ENCODE assay signal across 10 cellular contexts in genomic region chr7:64667311-64667710, GRCh38. TPM values are rescaled to one million over a fixed set of nuclear protein-coding genes. Genes with fewer than 3 reads are reported as not detected.
DNase-seq lines count a peak whose midpoint lies in the region; ATAC-seq and TF ChIP-seq lines count a peak whose summit lies in the region.
"Had no signal": no experiment of that assay in that cellular context is flagged by ENCODE, and none has a peak within 500 bp of the region (broad histone marks: within the 10 kb centered on the region; RNA-seq: fewer than 3 reads in every experiment).

No MANE protein-coding gene starts in this region.

- ATAC-seq in activated CD4-positive, alpha-beta T cell treated with anti-CD3 and anti-CD28 coated beads for 36 hours, result no peak
- ATAC-seq in effector memory CD8-positive, alpha-beta T cell (replicated peaks), result no peak
- ATAC-seq in Right ventricle myocardium inferior, result no peak
- ATAC-seq in HG02938 (IDR thresholded peaks at IDR 0.05; ENCODE audit: unreplicated experiment), result no peak

- H3K27me3 Mint-ChIP-seq in activated CD4-positive, alpha-beta T cell treated with anti-CD3 and anti-CD28 coated beads for 36 hours, result no peaks in the 10 kb centered on the region
- H3K27me3 Mint-ChIP-seq in effector memory CD8-positive, alpha-beta T cell, result no peaks in the 10 kb centered on the region

- H3K27me3 ChIP-seq in skeletal muscle satellite cell (ENCODE audit: control insufficient read depth, insufficient read depth, low read length), result no peaks in the 10 kb centered on the region

- H3K79me2 ChIP-seq in OCI-LY7 (ENCODE audit: insufficient read depth, low read depth, low read length), result peaks cover 83% of the 10 kb centered on the region

- H3K4me3 Mint-ChIP-seq in activated CD4-positive, alpha-beta T cell treated with anti-CD3 and anti-CD28 coated beads for 36 hours, result peak overlapping the region; percentile 95
- peak overlapping the region; percentile 89 to 98 for H3K4me3 Mint-ChIP-seq in effector memory CD8-positive, alpha-beta T cell

- peaks cover 9% of the 10 kb centered on the region; the same call in 1 of the 2 replicates for H4K20me1 ChIP-seq in OCI-LY7 (ENCODE audit: insufficient read depth, low read length)

- H3K4me3 ChIP-seq in OCI-LY7 (ENCODE audit: low read depth, low read length, poor library complexity, severe bottlenecking), result peak overlapping the region; percentile 93
- no peak overlapping the region for H3K4me3 ChIP-seq in skeletal muscle satellite cell (ENCODE audit: low read length)

- H3K27ac ChIP-seq in OCI-LY7 (ENCODE audit: low read depth, low read length, poor library complexity, severe bottlenecking), result peak overlapping the region; percentile 89

- H3K9me3 ChIP-seq in OCI-LY7 (ENCODE audit: low read length) (no peaks in the 10 kb centered on the region), skeletal muscle satellite cell (replicated peaks; ENCODE audit: low read length) (no peaks in the 10 kb centered on the region)

- H3K4me1 ChIP-seq in OCI-LY7 (ENCODE audit: insufficient read depth, low read length, poor library complexity, severe bottlenecking), result peaks cover 35% of the 10 kb centered on the region
- H3K4me1 ChIP-seq in skeletal muscle satellite cell (ENCODE audit: control insufficient read depth, insufficient read depth, low read length), result no peaks in the 10 kb centered on the region

- POLR2A ChIA-PET in activated CD4-positive, alpha-beta T cell treated with anti-CD3 and anti-CD28 coated beads for 36 hours (lab: Charles Lee), result interaction anchor here (0.8 kb wide), 1 partner anchor 314 kb away, joined by 3 read pairs; no protein-coding TSS in a partner anchor
- POLR2A ChIA-PET in OCI-LY7 (lab: Charles Lee), result interaction anchor here (0.6 to 3.7 kb wide), 3 partner anchors 20 to 127 kb away, joined by 3 to 45 read pairs (median 4); no protein-coding TSS in a partner anchor

- peaks cover 46% of the 10 kb centered on the region for H3K4me1 Mint-ChIP-seq in activated CD4-positive, alpha-beta T cell treated with anti-CD3 and anti-CD28 coated beads for 36 hours
- peaks cover 34 to 56% of the 10 kb centered on the region in 2 donors for H3K4me1 Mint-ChIP-seq in effector memory CD8-positive, alpha-beta T cell (ENCODE audit: low read depth in 2 of 2)

- TF ChIP-seq CTCF in OCI-LY7 (conservative IDR thresholded peaks at IDR 0.05; ENCODE audit: low read length), result no peak

- peaks cover 54% of the 10 kb centered on the region for H3K36me3 Mint-ChIP-seq in activated CD4-positive, alpha-beta T cell treated with anti-CD3 and anti-CD28 coated beads for 36 hours (ENCODE audit: low read depth)
- H3K36me3 Mint-ChIP-seq in effector memory CD8-positive, alpha-beta T cell (ENCODE audit: insufficient read depth), result peaks cover 36% of the 10 kb centered on the region

- H3K9me3 Mint-ChIP-seq in activated CD4-positive, alpha-beta T cell treated with anti-CD3 and anti-CD28 coated beads for 36 hours (ENCODE audit: low read depth), result peaks cover 18% of the 10 kb centered on the region
- no peaks in the 10 kb centered on the region for H3K9me3 Mint-ChIP-seq in effector memory CD8-positive, alpha-beta T cell

- no peak overlapping the region for H2AFZ ChIP-seq in OCI-LY7 (ENCODE audit: low read length)

- peak overlapping the region; percentile 97 for H3K27ac Mint-ChIP-seq in activated CD4-positive, alpha-beta T cell treated with anti-CD3 and anti-CD28 coated beads for 36 hours
- H3K27ac Mint-ChIP-seq in effector memory CD8-positive, alpha-beta T cell, result peak overlapping the region; percentile 87 to 96

- intact Hi-C loops in activated CD4-positive, alpha-beta T cell treated with anti-CD3 and anti-CD28 coated beads for 36 hours (cut with DNase I, micrococcal nuclease), result loop anchor here (1.0 to 5.0 kb wide), 7 partner anchors 105 to 371 kb away; partner anchors contain the start of genes ZNF273 (in 2 of the 2), ZNF138 (in 1 of the 2), ZNF680 (in 1 of the 2) and ZNF736 (in 1 of the 2)
- intact Hi-C loops in OCI-LY7 (cut with micrococcal nuclease; ENCODE audit: unreplicated experiment) (loop anchor here (5.0 kb wide), 1 partner anchor 125 kb away; the partner anchor contains the start of gene ZNF138), Right ventricle myocardium inferior (cut with DNase I) (no loop called here)

- H3K36me3 ChIP-seq in OCI-LY7 (ENCODE audit: insufficient read depth, low read length) (peaks cover 48% of the 10 kb centered on the region), skeletal muscle satellite cell (ENCODE audit: insufficient read depth, low read length) (peaks cover 17% of the 10 kb centered on the region)

- H3K9me2 ChIP-seq in OCI-LY7 (ENCODE audit: insufficient read depth, low read length), result no peaks in the 10 kb centered on the region

- TSS peak; percentile 55 for BruUV-seq in OCI-LY7 (replicated peaks; lab: Mats Ljungman, UMichigan)

- peak overlapping the region; percentile 95 for H3K4me2 ChIP-seq in OCI-LY7 (ENCODE audit: low read length)
- H3K4me2 ChIP-seq in skeletal muscle satellite cell (ENCODE audit: low read length), result peak overlapping the region; percentile 81

- DNase-seq in activated CD4-positive, alpha-beta T cell treated with anti-CD3 and anti-CD28 coated beads for 36 hours, result no peak
- no peak for DNase-seq in activated CD4-positive, alpha-beta T cell treated with anti-CD3 and anti-CD28 coated beads, Interleukin-2, amount 50 U/mL, for 4 hours
- no peak for DNase-seq in OCI-LY7 (ENCODE audit: low spot score)
- DNase-seq in effector memory CD8-positive, alpha-beta T cell, result no peak
- no peak for DNase-seq in Right ventricle myocardium inferior (ENCODE audit: missing footprints)
- no peak for DNase-seq in NCI-H2029 (lab: John Stamatoyannopoulos, UW)
- DNase-seq: ACHN, NCI-H446 had no signal

- H3K9ac ChIP-seq in skeletal muscle satellite cell (ENCODE audit: low read depth, low read length), result no peak overlapping the region

- CTCF ChIA-PET in activated CD4-positive, alpha-beta T cell treated with anti-CD3 and anti-CD28 coated beads for 36 hours (lab: Charles Lee), result no interaction called here
- CTCF ChIA-PET in OCI-LY7 (lab: Charles Lee; ENCODE audit: unreplicated experiment), result no interaction called here

RNA-seq across cellular contexts. Expression of gene ZNF107, which starts 1.4 kb away (rescaled TPM):
- 10 to 100 TPM; 16.5 to 19.7 TPM for total RNA-seq in activated CD4-positive, alpha-beta T cell treated with anti-CD3 and anti-CD28 coated beads for 36 hours
- total RNA-seq in OCI-LY7 (2014; rRNA removed; shearing (Covaris generic)), result 63.3 and 68.9 TPM in 2 replicates
- total RNA-seq in OCI-LY7 (2022) (92.2 and 97.0 TPM in 2 replicates), Right ventricle myocardium inferior (1.7 TPM)
- 4.1 and 4.4 TPM in 2 replicates for total RNA-seq in skeletal muscle satellite cell (2012; rRNA removed)
